In genomic region chr6:156396791-156397418, GRCh38 we compare ENCODE assay signal across 12 cellular contexts.
DNase-seq lines count a peak whose midpoint lies in the region; ATAC-seq, FAIRE-seq and TF ChIP-seq lines count a peak whose summit lies in the region.
"Had no signal": no experiment of that assay in that cellular context is flagged by ENCODE, and none has a peak within 500 bp of the region (broad histone marks: within the 10 kb centered on the region; RNA-seq: fewer than 3 reads in every experiment).

No MANE protein-coding gene starts in this region.

- FAIRE-seq in K562 (lab: Jason Lieb, UNC), result no peak

- TF ChIP-seq CTCF in K562 (IDR thresholded peaks at IDR 0.05 in 2 of 3, conservative IDR thresholded peaks at IDR 0.05 in 1 of 3; ENCODE audit: insufficient read depth in 2 of 3, low read depth in 1 of 3, low read length in 3 of 3) (no peak), neural progenitor cell (IDR thresholded peaks at IDR 0.05) (no peak), RWPE1 (conservative IDR thresholded peaks at IDR 0.05; ENCODE audit: low read depth) (no peak)

- BruUV-seq in K562 (replicated peaks; lab: Mats Ljungman, UMichigan), result no TSS peak

- peaks cover 0 to 4% of the 10 kb centered on the region in 2 donors for H3K27me3 Mint-ChIP-seq in T-cell
- H3K27me3 Mint-ChIP-seq in neural progenitor cell (ENCODE audit: insufficient read depth, low read depth), result peaks cover 12% of the 10 kb centered on the region

- H3K9me1 ChIP-seq in K562 (ENCODE audit: control insufficient read depth, insufficient read depth, low read length), result no peaks in the 10 kb centered on the region

- no peak overlapping the region for H3K4me2 ChIP-seq in K562 (ENCODE audit: insufficient read depth, low read length)
- peak overlapping the region; percentile 50 for H3K4me2 ChIP-seq in neural progenitor cell

- H3K36me3 Mint-ChIP-seq in T-cell, result no peaks in the 10 kb centered on the region
- no peaks in the 10 kb centered on the region for H3K36me3 Mint-ChIP-seq in neural progenitor cell

- H3K4me1 ChIP-seq in K562 (replicated peaks in 1 of 2; ENCODE audit: control insufficient read depth in 2 of 2, insufficient read depth in 2 of 2, low read length in 2 of 2) (peaks cover 0 to 7% of the 10 kb centered on the region in 2 experiments; a peak in 1 of 5 replicates), neural progenitor cell (peaks cover 18% of the 10 kb centered on the region)

- no peak for TF ChIP-seq POLR2A in K562 (conservative IDR thresholded peaks at IDR 0.05)

- H3K27me3 ChIP-seq in K562 (ENCODE audit: control insufficient read depth in 2 of 2, insufficient read depth in 2 of 2, low read length in 2 of 2) (peaks cover 15 to 19% of the 10 kb centered on the region in 2 experiments), neural progenitor cell (no peaks in the 10 kb centered on the region)
- H3K27me3 ChIP-seq: ovary had no signal

- no peak for TF ChIP-seq EP300 in K562 (IDR thresholded peaks at IDR 0.05; ENCODE audit: low read length)

- ATAC-seq in T-cell (replicated peaks in 1 of 4) (peak; percentile 37 to 45 (median 38)), K562 (peak; percentile 48; the same call in 1 of the 3 replicates), GM21528 (IDR thresholded peaks at IDR 0.05; ENCODE audit: low FRiP score, unreplicated experiment) (no peak), GM21825 (IDR thresholded peaks at IDR 0.05; ENCODE audit: unreplicated experiment) (no peak)

- H3K27ac Mint-ChIP-seq in T-cell, result peak overlapping the region; percentile 98 to 99
- no peak overlapping the region for H3K27ac Mint-ChIP-seq in neural progenitor cell

- H3K9me3 Mint-ChIP-seq in T-cell (no peaks in the 10 kb centered on the region), neural progenitor cell (no peaks in the 10 kb centered on the region)

- in situ Hi-C loops in G401 (cut with HindIII; ENCODE audit: low sequenced_read_pairs) (no loop called here), K562 (cut with MboI) (no loop called here)

- intact Hi-C loops in K562 (cut with micrococcal nuclease), result no loop called here

- POLR2A ChIA-PET in T-cell (lab: Charles Lee), result no interaction called here
- POLR2A ChIA-PET in K562 (lab: Yijun Ruan, JAX), result no interaction called here
- POLR2A ChIA-PET in RWPE1 (lab: Yijun Ruan, JAX; ENCODE audit: low non-redundant PET), result no interaction called here

- H4K20me1 ChIP-seq in K562 (replicated peaks; ENCODE audit: control insufficient read depth, insufficient read depth, low read length) (no peaks in the 10 kb centered on the region), neural progenitor cell (ENCODE audit: low read depth) (no peaks in the 10 kb centered on the region)

- H3K27ac ChIP-seq in K562 (ENCODE audit: extremely low read depth, low read depth, low read length) (no peak overlapping the region), neural progenitor cell (no peak overlapping the region), RWPE1 (no peak overlapping the region)
- H3K27ac ChIP-seq: C4-2B, coronary artery, ovary had no signal

- H3K4me3 Mint-ChIP-seq in T-cell (peak overlapping the region; percentile 73 to 79 (median 77)), neural progenitor cell (no peak overlapping the region)

- H3K4me1 Mint-ChIP-seq in T-cell, result peaks cover 62 to 90% (median 73%) of the 10 kb centered on the region in 3 donors
- H3K4me1 Mint-ChIP-seq in neural progenitor cell, result peaks cover 13% of the 10 kb centered on the region

- H2AFZ ChIP-seq in K562 (ENCODE audit: low read depth, low read length) (no peak overlapping the region), neural progenitor cell (replicated peaks) (no peak overlapping the region)

- TF ChIP-seq RAD21 in K562 (CRISPR knock-in tag; conservative IDR thresholded peaks at IDR 0.05 in 1 of 2, IDR thresholded peaks at IDR 0.05 in 1 of 2), result no peak

- 2% methylated on average over 35 of the region's 45 CpGs for WGBS in K562 (ENCODE audit: insufficient coverage, low coverage, missing lambda C conversion rate)

- H3F3A ChIP-seq in neural progenitor cell (ENCODE audit: low read depth), result peaks cover 19% of the 10 kb centered on the region

- H3K36me3 ChIP-seq in K562 (ENCODE audit: control insufficient read depth, insufficient read depth, low read length) (no peaks in the 10 kb centered on the region), neural progenitor cell (no peaks in the 10 kb centered on the region)
- H3K36me3 ChIP-seq: ovary had no signal

- DNase-seq in G401 (ENCODE audit: low spot score) (peak; percentile 9), T-cell (peak in 28 of 34 experiments; percentile 10 to 59 (median 27)), K562 (ENCODE audit: extremely low read depth in 1 of 4, low spot score in 3 of 4) (no peak), neural progenitor cell (ENCODE audit: low spot score) (peak; percentile 56), A172 (ENCODE audit: low spot score) (no peak), RWPE1 (ENCODE audit: low spot score) (no peak)
- DNase-seq: hippocampal formation had no signal

- H3K4me3 ChIP-seq in K562, result no peak overlapping the region
- H3K4me3 ChIP-seq in neural progenitor cell, result peak overlapping the region; percentile 23
- H3K4me3 ChIP-seq: coronary artery, ovary had no signal

- H3K9me3 ChIP-seq in K562 (replicated peaks; ENCODE audit: control insufficient read depth, insufficient read depth, low read depth, low read length) (no peaks in the 10 kb centered on the region), neural progenitor cell (ENCODE audit: low read depth) (no peaks in the 10 kb centered on the region)
- H3K9me3 ChIP-seq: ovary had no signal

- no peaks in the 10 kb centered on the region for H3K79me2 ChIP-seq in K562 (ENCODE audit: control insufficient read depth, insufficient read depth, low read length)
- H3K79me2 ChIP-seq in neural progenitor cell (ENCODE audit: low read depth), result no peaks in the 10 kb centered on the region

- CTCF ChIA-PET in T-cell (lab: Charles Lee) (interaction anchor here in 1 of 2 donors (0.6 kb wide), 1 partner anchor 379 kb away, joined by 7 read pairs; no protein-coding TSS in a partner anchor), K562 (lab: Yijun Ruan, JAX; ENCODE audit: low intra/inter-chr PET ratio) (no interaction called here), RWPE1 (lab: Yijun Ruan, JAX) (no interaction called here)

- 0 out of 4 replicates have a peak overlapping the region, but pooled peaks of 1 of the 2 experiments have one; percentile 29 for H3K9ac ChIP-seq in K562 (ENCODE audit: insufficient read depth in 1 of 2, low read depth in 2 of 2, low read length in 2 of 2)
- H3K9ac ChIP-seq in neural progenitor cell, result no peak overlapping the region

TF ChIP-seq in K562, 482 proteins besides CTCF, POLR2A, EP300 and RAD21:
- TF ChIP-seq, protein P1, sequence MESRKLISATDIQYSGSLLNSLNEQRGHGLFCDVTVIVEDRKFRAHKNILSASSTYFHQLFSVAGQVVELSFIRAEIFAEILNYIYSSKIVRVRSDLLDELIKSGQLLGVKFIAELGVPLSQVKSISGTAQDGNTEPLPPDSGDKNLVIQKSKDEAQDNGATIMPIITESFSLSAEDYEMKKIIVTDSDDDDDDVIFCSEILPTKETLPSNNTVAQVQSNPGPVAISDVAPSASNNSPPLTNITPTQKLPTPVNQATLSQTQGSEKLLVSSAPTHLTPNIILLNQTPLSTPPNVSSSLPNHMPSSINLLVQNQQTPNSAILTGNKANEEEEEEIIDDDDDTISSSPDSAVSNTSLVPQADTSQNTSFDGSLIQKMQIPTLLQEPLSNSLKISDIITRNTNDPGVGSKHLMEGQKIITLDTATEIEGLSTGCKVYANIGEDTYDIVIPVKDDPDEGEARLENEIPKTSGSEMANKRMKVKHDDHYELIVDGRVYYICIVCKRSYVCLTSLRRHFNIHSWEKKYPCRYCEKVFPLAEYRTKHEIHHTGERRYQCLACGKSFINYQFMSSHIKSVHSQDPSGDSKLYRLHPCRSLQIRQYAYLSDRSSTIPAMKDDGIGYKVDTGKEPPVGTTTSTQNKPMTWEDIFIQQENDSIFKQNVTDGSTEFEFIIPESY (CRISPR knock-in tag; IDR thresholded peaks at IDR 0.05), result no peak
- TF ChIP-seq ZNF695 (CRISPR knock-in tag; IDR thresholded peaks at IDR 0.05) (no peak), ZBED1 (IDR thresholded peaks at IDR 0.05) (no peak), TCFL5 (CRISPR knock-in tag; conservative IDR thresholded peaks at IDR 0.05) (no peak), SMARCB1 (IDR thresholded peaks at IDR 0.05; ENCODE audit: insufficient read length, low read depth) (no peak), ZFX (CRISPR knock-in tag; IDR thresholded peaks at IDR 0.05) (no peak), FOXP1 (CRISPR knock-in tag; IDR thresholded peaks at IDR 0.05) (no peak), BCL6 (CRISPR knock-in tag; IDR thresholded peaks at IDR 0.05) (no peak), TAF15 (IDR thresholded peaks at IDR 0.05; ENCODE audit: low read depth, low read length) (no peak)

Comparison
In these comparisons a context has a peak if more than half of its experiments do, and no peak if none do; other contexts are left out.
1. DNase-seq: peak in G401 (single experiment), T-cell (28 of 34) and neural progenitor cell (single experiment); none in K562 (0 of 4), A172 (single experiment) and RWPE1 (single experiment).
2. ATAC-seq: peak in T-cell (4 of 4) and K562 (single experiment); none in GM21528 (single experiment) and GM21825 (single experiment).